Comparison of ENCODE assay signal across 1 cellular context in the genomic region with DNA sequence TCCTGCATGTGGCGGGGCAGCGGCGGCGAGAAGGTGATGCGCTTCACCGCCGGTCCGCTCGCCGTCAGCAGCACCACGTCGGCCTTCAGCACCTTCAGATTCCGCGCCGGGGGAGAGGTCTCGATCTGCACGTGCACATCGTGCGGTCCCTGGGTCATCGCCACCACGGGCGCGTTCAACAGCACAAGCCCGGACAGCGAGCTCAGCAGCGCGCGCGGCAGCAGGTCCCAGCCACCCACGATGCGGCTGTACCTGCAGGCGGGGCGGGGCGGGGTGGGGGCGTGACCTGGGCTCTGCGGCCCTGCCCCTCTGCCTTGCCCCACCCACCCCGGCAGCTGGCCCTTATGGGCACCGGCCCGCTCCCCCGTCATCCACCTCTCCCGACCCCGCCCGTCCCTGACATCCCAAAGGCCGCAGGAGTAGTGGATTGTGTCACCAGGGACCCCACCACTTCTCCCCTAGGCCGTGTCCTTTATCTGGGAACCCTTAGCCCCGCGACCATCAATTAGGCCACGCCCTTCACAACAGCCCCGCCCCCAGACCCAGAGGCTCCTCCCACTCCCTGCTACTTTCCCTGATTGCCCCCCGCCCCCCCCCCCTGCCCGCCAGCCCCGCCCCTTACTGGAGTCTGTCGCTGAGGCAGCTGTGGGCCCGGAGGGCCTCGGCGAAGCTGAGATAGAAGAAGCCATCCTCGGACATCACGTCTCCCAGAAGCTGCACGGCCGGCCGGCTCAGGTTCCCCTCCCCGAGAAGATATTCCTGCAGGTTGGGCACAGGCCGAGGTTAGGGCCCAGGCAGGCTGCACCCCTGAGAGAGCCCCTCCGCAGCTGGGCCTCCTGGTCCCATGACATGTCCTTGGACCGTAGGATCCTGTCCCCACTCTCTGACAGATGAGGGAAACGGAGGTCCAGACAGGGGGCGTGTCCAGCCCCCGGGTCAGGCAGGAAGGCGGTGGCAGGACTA.
TF ChIP-seq lines count a peak whose summit lies in the region.

No MANE protein-coding gene starts in this region.

TF ChIP-seq in K562, 482 proteins besides CTCF, POLR2A, EP300 and RAD21 (continued from another document and continues in another):
- TF ChIP-seq, protein P1, sequence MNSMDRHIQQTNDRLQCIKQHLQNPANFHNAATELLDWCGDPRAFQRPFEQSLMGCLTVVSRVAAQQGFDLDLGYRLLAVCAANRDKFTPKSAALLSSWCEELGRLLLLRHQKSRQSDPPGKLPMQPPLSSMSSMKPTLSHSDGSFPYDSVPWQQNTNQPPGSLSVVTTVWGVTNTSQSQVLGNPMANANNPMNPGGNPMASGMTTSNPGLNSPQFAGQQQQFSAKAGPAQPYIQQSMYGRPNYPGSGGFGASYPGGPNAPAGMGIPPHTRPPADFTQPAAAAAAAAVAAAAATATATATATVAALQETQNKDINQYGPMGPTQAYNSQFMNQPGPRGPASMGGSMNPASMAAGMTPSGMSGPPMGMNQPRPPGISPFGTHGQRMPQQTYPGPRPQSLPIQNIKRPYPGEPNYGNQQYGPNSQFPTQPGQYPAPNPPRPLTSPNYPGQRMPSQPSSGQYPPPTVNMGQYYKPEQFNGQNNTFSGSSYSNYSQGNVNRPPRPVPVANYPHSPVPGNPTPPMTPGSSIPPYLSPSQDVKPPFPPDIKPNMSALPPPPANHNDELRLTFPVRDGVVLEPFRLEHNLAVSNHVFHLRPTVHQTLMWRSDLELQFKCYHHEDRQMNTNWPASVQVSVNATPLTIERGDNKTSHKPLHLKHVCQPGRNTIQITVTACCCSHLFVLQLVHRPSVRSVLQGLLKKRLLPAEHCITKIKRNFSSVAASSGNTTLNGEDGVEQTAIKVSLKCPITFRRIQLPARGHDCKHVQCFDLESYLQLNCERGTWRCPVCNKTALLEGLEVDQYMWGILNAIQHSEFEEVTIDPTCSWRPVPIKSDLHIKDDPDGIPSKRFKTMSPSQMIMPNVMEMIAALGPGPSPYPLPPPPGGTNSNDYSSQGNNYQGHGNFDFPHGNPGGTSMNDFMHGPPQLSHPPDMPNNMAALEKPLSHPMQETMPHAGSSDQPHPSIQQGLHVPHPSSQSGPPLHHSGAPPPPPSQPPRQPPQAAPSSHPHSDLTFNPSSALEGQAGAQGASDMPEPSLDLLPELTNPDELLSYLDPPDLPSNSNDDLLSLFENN (IDR thresholded peaks at IDR 0.05; ENCODE audit: low read depth in 2 of 2, low read length in 2 of 2), result no peak
- TF ChIP-seq JUNB (CRISPR knock-in tag; conservative IDR thresholded peaks at IDR 0.05) (no peak), MECOM (CRISPR knock-in tag; IDR thresholded peaks at IDR 0.05) (no peak), ZNF785 (CRISPR knock-in tag; IDR thresholded peaks at IDR 0.05) (no peak), CXXC5 (CRISPR knock-in tag; IDR thresholded peaks at IDR 0.05) (no peak), NUFIP1 (IDR thresholded peaks at IDR 0.05; ENCODE audit: partially characterized antibody) (no peak), ZNF197 (CRISPR knock-in tag; IDR thresholded peaks at IDR 0.05; ENCODE audit: low read depth) (no peak), THRAP3 (IDR thresholded peaks at IDR 0.05; ENCODE audit: borderline replicate concordance) (no peak), BACH1 (tag; IDR thresholded peaks at IDR 0.05) (no peak), CCNT2 (IDR thresholded peaks at IDR 0.05; ENCODE audit: borderline replicate concordance, extremely low read depth, insufficient read length, low read depth, low read length) (no peak), RAD51 (IDR thresholded peaks at IDR 0.05; ENCODE audit: borderline replicate concordance, low read depth) (0 out of 2 replicates have a peak, but pooled peaks have one; percentile 4), JUND (IDR thresholded peaks at IDR 0.05; ENCODE audit: borderline replicate concordance, low read depth, low read length) (no peak), JUND (tag; IDR thresholded peaks at IDR 0.05; ENCODE audit: borderline replicate concordance, low read depth, low read length) (no peak), PRMT5 (CRISPR knock-in tag; IDR thresholded peaks at IDR 0.05) (no peak)
- TF ChIP-seq, protein P2, sequence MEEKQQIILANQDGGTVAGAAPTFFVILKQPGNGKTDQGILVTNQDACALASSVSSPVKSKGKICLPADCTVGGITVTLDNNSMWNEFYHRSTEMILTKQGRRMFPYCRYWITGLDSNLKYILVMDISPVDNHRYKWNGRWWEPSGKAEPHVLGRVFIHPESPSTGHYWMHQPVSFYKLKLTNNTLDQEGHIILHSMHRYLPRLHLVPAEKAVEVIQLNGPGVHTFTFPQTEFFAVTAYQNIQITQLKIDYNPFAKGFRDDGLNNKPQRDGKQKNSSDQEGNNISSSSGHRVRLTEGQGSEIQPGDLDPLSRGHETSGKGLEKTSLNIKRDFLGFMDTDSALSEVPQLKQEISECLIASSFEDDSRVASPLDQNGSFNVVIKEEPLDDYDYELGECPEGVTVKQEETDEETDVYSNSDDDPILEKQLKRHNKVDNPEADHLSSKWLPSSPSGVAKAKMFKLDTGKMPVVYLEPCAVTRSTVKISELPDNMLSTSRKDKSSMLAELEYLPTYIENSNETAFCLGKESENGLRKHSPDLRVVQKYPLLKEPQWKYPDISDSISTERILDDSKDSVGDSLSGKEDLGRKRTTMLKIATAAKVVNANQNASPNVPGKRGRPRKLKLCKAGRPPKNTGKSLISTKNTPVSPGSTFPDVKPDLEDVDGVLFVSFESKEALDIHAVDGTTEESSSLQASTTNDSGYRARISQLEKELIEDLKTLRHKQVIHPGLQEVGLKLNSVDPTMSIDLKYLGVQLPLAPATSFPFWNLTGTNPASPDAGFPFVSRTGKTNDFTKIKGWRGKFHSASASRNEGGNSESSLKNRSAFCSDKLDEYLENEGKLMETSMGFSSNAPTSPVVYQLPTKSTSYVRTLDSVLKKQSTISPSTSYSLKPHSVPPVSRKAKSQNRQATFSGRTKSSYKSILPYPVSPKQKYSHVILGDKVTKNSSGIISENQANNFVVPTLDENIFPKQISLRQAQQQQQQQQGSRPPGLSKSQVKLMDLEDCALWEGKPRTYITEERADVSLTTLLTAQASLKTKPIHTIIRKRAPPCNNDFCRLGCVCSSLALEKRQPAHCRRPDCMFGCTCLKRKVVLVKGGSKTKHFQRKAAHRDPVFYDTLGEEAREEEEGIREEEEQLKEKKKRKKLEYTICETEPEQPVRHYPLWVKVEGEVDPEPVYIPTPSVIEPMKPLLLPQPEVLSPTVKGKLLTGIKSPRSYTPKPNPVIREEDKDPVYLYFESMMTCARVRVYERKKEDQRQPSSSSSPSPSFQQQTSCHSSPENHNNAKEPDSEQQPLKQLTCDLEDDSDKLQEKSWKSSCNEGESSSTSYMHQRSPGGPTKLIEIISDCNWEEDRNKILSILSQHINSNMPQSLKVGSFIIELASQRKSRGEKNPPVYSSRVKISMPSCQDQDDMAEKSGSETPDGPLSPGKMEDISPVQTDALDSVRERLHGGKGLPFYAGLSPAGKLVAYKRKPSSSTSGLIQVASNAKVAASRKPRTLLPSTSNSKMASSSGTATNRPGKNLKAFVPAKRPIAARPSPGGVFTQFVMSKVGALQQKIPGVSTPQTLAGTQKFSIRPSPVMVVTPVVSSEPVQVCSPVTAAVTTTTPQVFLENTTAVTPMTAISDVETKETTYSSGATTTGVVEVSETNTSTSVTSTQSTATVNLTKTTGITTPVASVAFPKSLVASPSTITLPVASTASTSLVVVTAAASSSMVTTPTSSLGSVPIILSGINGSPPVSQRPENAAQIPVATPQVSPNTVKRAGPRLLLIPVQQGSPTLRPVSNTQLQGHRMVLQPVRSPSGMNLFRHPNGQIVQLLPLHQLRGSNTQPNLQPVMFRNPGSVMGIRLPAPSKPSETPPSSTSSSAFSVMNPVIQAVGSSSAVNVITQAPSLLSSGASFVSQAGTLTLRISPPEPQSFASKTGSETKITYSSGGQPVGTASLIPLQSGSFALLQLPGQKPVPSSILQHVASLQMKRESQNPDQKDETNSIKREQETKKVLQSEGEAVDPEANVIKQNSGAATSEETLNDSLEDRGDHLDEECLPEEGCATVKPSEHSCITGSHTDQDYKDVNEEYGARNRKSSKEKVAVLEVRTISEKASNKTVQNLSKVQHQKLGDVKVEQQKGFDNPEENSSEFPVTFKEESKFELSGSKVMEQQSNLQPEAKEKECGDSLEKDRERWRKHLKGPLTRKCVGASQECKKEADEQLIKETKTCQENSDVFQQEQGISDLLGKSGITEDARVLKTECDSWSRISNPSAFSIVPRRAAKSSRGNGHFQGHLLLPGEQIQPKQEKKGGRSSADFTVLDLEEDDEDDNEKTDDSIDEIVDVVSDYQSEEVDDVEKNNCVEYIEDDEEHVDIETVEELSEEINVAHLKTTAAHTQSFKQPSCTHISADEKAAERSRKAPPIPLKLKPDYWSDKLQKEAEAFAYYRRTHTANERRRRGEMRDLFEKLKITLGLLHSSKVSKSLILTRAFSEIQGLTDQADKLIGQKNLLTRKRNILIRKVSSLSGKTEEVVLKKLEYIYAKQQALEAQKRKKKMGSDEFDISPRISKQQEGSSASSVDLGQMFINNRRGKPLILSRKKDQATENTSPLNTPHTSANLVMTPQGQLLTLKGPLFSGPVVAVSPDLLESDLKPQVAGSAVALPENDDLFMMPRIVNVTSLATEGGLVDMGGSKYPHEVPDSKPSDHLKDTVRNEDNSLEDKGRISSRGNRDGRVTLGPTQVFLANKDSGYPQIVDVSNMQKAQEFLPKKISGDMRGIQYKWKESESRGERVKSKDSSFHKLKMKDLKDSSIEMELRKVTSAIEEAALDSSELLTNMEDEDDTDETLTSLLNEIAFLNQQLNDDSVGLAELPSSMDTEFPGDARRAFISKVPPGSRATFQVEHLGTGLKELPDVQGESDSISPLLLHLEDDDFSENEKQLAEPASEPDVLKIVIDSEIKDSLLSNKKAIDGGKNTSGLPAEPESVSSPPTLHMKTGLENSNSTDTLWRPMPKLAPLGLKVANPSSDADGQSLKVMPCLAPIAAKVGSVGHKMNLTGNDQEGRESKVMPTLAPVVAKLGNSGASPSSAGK (IDR thresholded peaks at IDR 0.05), result peak; percentile 82
- TF ChIP-seq, protein P3, sequence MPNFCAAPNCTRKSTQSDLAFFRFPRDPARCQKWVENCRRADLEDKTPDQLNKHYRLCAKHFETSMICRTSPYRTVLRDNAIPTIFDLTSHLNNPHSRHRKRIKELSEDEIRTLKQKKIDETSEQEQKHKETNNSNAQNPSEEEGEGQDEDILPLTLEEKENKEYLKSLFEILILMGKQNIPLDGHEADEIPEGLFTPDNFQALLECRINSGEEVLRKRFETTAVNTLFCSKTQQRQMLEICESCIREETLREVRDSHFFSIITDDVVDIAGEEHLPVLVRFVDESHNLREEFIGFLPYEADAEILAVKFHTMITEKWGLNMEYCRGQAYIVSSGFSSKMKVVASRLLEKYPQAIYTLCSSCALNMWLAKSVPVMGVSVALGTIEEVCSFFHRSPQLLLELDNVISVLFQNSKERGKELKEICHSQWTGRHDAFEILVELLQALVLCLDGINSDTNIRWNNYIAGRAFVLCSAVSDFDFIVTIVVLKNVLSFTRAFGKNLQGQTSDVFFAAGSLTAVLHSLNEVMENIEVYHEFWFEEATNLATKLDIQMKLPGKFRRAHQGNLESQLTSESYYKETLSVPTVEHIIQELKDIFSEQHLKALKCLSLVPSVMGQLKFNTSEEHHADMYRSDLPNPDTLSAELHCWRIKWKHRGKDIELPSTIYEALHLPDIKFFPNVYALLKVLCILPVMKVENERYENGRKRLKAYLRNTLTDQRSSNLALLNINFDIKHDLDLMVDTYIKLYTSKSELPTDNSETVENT (CRISPR knock-in tag; IDR thresholded peaks at IDR 0.05), result peak; percentile 10; the same call in 1 of the 2 replicates
- TF ChIP-seq, protein P4, sequence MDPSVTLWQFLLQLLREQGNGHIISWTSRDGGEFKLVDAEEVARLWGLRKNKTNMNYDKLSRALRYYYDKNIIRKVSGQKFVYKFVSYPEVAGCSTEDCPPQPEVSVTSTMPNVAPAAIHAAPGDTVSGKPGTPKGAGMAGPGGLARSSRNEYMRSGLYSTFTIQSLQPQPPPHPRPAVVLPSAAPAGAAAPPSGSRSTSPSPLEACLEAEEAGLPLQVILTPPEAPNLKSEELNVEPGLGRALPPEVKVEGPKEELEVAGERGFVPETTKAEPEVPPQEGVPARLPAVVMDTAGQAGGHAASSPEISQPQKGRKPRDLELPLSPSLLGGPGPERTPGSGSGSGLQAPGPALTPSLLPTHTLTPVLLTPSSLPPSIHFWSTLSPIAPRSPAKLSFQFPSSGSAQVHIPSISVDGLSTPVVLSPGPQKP (CRISPR knock-in tag; IDR thresholded peaks at IDR 0.05), result 0 out of 2 replicates have a peak, but pooled peaks have one; percentile 28
- TF ChIP-seq, protein P5, sequence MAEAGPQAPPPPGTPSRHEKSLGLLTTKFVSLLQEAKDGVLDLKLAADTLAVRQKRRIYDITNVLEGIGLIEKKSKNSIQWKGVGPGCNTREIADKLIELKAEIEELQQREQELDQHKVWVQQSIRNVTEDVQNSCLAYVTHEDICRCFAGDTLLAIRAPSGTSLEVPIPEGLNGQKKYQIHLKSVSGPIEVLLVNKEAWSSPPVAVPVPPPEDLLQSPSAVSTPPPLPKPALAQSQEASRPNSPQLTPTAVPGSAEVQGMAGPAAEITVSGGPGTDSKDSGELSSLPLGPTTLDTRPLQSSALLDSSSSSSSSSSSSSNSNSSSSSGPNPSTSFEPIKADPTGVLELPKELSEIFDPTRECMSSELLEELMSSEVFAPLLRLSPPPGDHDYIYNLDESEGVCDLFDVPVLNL (CRISPR knock-in tag; IDR thresholded peaks at IDR 0.05; ENCODE audit: low read depth), result no peak
- TF ChIP-seq, protein P6, sequence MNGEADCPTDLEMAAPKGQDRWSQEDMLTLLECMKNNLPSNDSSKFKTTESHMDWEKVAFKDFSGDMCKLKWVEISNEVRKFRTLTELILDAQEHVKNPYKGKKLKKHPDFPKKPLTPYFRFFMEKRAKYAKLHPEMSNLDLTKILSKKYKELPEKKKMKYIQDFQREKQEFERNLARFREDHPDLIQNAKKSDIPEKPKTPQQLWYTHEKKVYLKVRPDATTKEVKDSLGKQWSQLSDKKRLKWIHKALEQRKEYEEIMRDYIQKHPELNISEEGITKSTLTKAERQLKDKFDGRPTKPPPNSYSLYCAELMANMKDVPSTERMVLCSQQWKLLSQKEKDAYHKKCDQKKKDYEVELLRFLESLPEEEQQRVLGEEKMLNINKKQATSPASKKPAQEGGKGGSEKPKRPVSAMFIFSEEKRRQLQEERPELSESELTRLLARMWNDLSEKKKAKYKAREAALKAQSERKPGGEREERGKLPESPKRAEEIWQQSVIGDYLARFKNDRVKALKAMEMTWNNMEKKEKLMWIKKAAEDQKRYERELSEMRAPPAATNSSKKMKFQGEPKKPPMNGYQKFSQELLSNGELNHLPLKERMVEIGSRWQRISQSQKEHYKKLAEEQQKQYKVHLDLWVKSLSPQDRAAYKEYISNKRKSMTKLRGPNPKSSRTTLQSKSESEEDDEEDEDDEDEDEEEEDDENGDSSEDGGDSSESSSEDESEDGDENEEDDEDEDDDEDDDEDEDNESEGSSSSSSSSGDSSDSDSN (IDR thresholded peaks at IDR 0.05; ENCODE audit: borderline replicate concordance in 1 of 2, low read depth in 2 of 2, low read length in 2 of 2), result no peak; a peak in 1 of 4 replicates
